Comparison of ENCODE assay signal across 8 cellular contexts in the genomic region with DNA sequence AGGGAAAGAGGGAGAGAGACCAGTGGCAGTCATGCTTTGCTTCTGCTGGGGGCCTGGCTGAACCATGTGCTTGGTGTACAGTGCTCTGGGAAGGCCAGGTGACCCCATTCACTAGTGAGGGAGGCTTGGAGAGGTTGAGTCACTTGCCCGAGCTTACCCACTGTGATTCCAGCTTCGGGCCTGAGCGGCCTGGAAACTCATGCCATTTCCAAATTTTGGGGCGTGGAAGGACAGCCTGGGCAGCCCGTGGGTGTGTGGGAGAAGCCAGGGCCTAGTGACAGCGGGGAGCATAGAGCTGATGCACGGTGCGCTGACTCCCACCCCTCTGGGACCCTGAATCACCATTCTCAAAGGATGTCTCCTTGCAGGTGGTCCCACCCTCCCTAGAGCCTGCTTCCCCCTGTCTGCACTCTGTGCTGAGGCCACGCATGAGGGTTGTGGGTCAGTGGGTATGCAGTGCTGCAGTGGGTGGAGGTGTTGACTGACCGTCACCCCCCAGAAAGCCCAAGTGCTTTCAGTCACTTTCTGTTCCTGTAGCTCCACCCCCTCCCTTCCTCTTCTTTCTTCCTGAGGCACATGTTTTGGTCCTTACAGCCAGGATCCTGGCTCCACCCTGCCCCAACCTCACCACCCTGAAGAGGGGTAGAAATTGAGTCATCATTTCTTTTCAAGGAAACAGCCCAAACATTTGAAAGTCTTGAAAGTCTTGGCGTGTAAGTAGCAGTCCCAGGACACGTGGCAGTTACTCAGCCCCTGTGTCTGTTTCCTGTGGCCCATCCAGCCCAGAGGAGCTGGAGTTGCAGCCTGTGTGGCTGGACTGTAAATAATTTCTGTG. TPM values are rescaled to one million over a fixed set of nuclear protein-coding genes. Genes with fewer than 3 reads are reported as not detected.
A peak's percentile ranks its signal among the peaks of the same experiment; 100 is the strongest.
DNase-seq lines count a peak whose midpoint lies in the region; ATAC-seq, FAIRE-seq and TF ChIP-seq lines count a peak whose summit lies in the region.

No MANE protein-coding gene starts in this region.

- H3K9ac ChIP-seq in K562 (ENCODE audit: insufficient read depth in 1 of 2, low read depth in 2 of 2, low read length in 2 of 2) = peak overlapping the region in 1 of 2 experiments; percentile 37; a peak in 2 of 4 replicates

- TF ChIP-seq POLR2A in K562 (conservative IDR thresholded peaks at IDR 0.05) (no peak), lower leg skin (IDR thresholded peaks at IDR 0.05) (no peak)

- TF ChIP-seq RAD21 in K562 (CRISPR knock-in tag; conservative IDR thresholded peaks at IDR 0.05 in 1 of 2, IDR thresholded peaks at IDR 0.05 in 1 of 2) = no peak

- peaks cover 44% of the 10 kb centered on the region for H3K36me3 ChIP-seq in SJSA1
- H3K36me3 ChIP-seq in K562 (ENCODE audit: control insufficient read depth, insufficient read depth, low read length) = peaks cover 9% of the 10 kb centered on the region; the same call in 2 of the 3 replicates

- H3K79me2 ChIP-seq in K562 (ENCODE audit: control insufficient read depth, insufficient read depth, low read length) = no peaks in the 10 kb centered on the region

- H3K27ac ChIP-seq in SJSA1 (peak overlapping the region; percentile 92), K562 (ENCODE audit: extremely low read depth, low read depth, low read length) (0 out of 3 replicates have a peak overlapping the region, but pooled peaks have one; percentile 7)

- H3K4me3 ChIP-seq in SJSA1 = no peak overlapping the region
- no peak overlapping the region for H3K4me3 ChIP-seq in K562
- H3K4me3 ChIP-seq in lower leg skin (ENCODE audit: low read depth, poor library complexity, severe bottlenecking) = no peak overlapping the region

- no peaks in the 10 kb centered on the region for H3K27me3 ChIP-seq in SJSA1 (replicated peaks)
- H3K27me3 ChIP-seq in K562 (ENCODE audit: control insufficient read depth in 2 of 2, insufficient read depth in 2 of 2, low read length in 2 of 2) = no peaks in the 10 kb centered on the region

- TF ChIP-seq CTCF in K562 (IDR thresholded peaks at IDR 0.05 in 2 of 3, conservative IDR thresholded peaks at IDR 0.05 in 1 of 3; ENCODE audit: insufficient read depth in 2 of 3, low read depth in 1 of 3, low read length in 3 of 3) (no peak), lower leg skin (IDR thresholded peaks at IDR 0.05) (no peak)

- H3K4me1 ChIP-seq in SJSA1 (replicated peaks) (peaks cover 40% of the 10 kb centered on the region), K562 (replicated peaks in 1 of 2; ENCODE audit: control insufficient read depth in 2 of 2, insufficient read depth in 2 of 2, low read length in 2 of 2) (peaks cover 58 to 60% of the 10 kb centered on the region in 2 experiments)

- intact Hi-C loops in Right ventricle myocardium inferior (cut with DNase I) (no loop called here), cardiac septum (cut with DNase I) (no loop called here), K562 (cut with micrococcal nuclease) (no loop called here), lower leg skin (cut with DNase I; ENCODE audit: low total_unique reads) (no loop called here)

- no peak overlapping the region for H3K4me2 ChIP-seq in K562 (ENCODE audit: insufficient read depth, low read length)

- in situ Hi-C loops in K562 (cut with MboI) = no loop called here

- H2AFZ ChIP-seq in K562 (ENCODE audit: low read depth, low read length) = peak overlapping the region; percentile 56; the same call in 1 of the 2 replicates

- CTCF ChIA-PET in K562 (lab: Yijun Ruan, JAX; ENCODE audit: low intra/inter-chr PET ratio) = interaction anchor here (0.5 kb wide), 1 partner anchor 1965 kb away, joined by 3 read pairs; no protein-coding TSS in a partner anchor

- peak; percentile 53 for ATAC-seq in Right ventricle myocardium inferior
- ATAC-seq in HG03064 (IDR thresholded peaks at IDR 0.05; ENCODE audit: low read depth, unreplicated experiment) = peak; percentile 38
- no peak for ATAC-seq in K562

- no peak for TF ChIP-seq EP300 in K562 (IDR thresholded peaks at IDR 0.05; ENCODE audit: low read length)

- H4K20me1 ChIP-seq in K562 (replicated peaks; ENCODE audit: control insufficient read depth, insufficient read depth, low read length) = no peaks in the 10 kb centered on the region

- POLR2A ChIA-PET in K562 (lab: Yijun Ruan, JAX) = interaction anchor here (0.5 to 1.5 kb wide), 5 partner anchors 10 to 337 kb away, joined by 3 to 8 read pairs (median 3); no protein-coding TSS in a partner anchor

- H3K9me3 ChIP-seq in SJSA1 (replicated peaks) (no peaks in the 10 kb centered on the region), K562 (replicated peaks; ENCODE audit: control insufficient read depth, insufficient read depth, low read depth, low read length) (no peaks in the 10 kb centered on the region)

- no TSS peak for BruUV-seq in K562 (replicated peaks; lab: Mats Ljungman, UMichigan)

- 65% methylated on average over 12 of the region's 12 CpGs for WGBS in K562 (ENCODE audit: insufficient coverage, low coverage, missing lambda C conversion rate)
- 32 to 38% methylated on average over 12 of the region's 12 CpGs for WGBS in lower leg skin, 2 donors

- FAIRE-seq in K562 (lab: Jason Lieb, UNC) = peak; percentile 65

- no peaks in the 10 kb centered on the region for H3K9me1 ChIP-seq in K562 (ENCODE audit: control insufficient read depth, insufficient read depth, low read length)

- DNase-seq in Right ventricle myocardium inferior (ENCODE audit: missing footprints) (no peak), cardiac septum (ENCODE audit: low spot score) (no peak), SJSA1 (ENCODE audit: low read depth in 1 of 2, low spot score in 2 of 2) (peak; percentile 91), K562 (ENCODE audit: extremely low read depth in 1 of 4, low spot score in 3 of 4) (peak; percentile 33 to 50 (median 38)), lower leg skin (ENCODE audit: low spot score in 2 of 2) (peak; percentile 84 to 95), HuH-7.5 (ENCODE audit: low spot score) (no peak)
- peak; percentile 27 for DNase-seq in stimulated activated CD8-positive, alpha-beta memory T cell treated with anti-CD3 and anti-CD28 coated beads, Interleukin-7, amount 100 ng/mL, for 24 hours (ENCODE audit: low read depth)

TF ChIP-seq in K562, 482 proteins besides CTCF, POLR2A, EP300 and RAD21 (continues in another document):
- TF ChIP-seq, protein P1, sequence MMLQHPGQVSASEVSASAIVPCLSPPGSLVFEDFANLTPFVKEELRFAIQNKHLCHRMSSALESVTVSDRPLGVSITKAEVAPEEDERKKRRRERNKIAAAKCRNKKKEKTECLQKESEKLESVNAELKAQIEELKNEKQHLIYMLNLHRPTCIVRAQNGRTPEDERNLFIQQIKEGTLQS (IDR thresholded peaks at IDR 0.05) = peak; percentile 67
- TF ChIP-seq, protein P1 (CRISPR knock-in tag; conservative IDR thresholded peaks at IDR 0.05) = no peak
- 0 out of 2 replicates have a peak, but pooled peaks have one; percentile 23 for TF ChIP-seq RAD51 (IDR thresholded peaks at IDR 0.05; ENCODE audit: borderline replicate concordance, low read depth)
- TF ChIP-seq JUND (IDR thresholded peaks at IDR 0.05; ENCODE audit: borderline replicate concordance, low read depth, low read length) = peak; percentile 53; the same call in 1 of the 2 replicates
- TF ChIP-seq JUND (tag; IDR thresholded peaks at IDR 0.05; ENCODE audit: borderline replicate concordance, low read depth, low read length) = no peak
- TF ChIP-seq JUN (IDR thresholded peaks at IDR 0.05; ENCODE audit: borderline replicate concordance, low read depth, low read length) = peak; percentile 43; the same call in 1 of the 2 replicates
- no peak for TF ChIP-seq JUN (CRISPR knock-in tag; IDR thresholded peaks at IDR 0.05; ENCODE audit: borderline replicate concordance)
- TF ChIP-seq, protein P2, sequence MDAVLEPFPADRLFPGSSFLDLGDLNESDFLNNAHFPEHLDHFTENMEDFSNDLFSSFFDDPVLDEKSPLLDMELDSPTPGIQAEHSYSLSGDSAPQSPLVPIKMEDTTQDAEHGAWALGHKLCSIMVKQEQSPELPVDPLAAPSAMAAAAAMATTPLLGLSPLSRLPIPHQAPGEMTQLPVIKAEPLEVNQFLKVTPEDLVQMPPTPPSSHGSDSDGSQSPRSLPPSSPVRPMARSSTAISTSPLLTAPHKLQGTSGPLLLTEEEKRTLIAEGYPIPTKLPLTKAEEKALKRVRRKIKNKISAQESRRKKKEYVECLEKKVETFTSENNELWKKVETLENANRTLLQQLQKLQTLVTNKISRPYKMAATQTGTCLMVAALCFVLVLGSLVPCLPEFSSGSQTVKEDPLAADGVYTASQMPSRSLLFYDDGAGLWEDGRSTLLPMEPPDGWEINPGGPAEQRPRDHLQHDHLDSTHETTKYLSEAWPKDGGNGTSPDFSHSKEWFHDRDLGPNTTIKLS (IDR thresholded peaks at IDR 0.05; ENCODE audit: borderline replicate concordance, low read depth) = peak; percentile 35; the same call in 1 of the 2 replicates

RNA-seq across cellular contexts. Expression of a gene that starts 43.8 kb away (rescaled TPM):
- total RNA-seq in Right ventricle myocardium inferior = 9.8 TPM
- 7.4 TPM for total RNA-seq in cardiac septum
- 12.0 and 12.2 TPM in 2 replicates for total RNA-seq in SJSA1 (2014; rRNA removed; shearing (Covaris generic))
- 30.2 and 61.4 TPM in 2 replicates for total RNA-seq in K562 (2011; cell fraction: chromatin; rRNA removed; ENCODE audit: low replicate concordance)
- 25.0 and 33.5 TPM in 2 replicates for total RNA-seq in K562 (2011; cell fraction: nucleolus; rRNA removed)
- total RNA-seq in K562 (2011; cell fraction: nucleoplasm; rRNA removed) = 22.7 and 28.2 TPM in 2 replicates
- total RNA-seq in K562 (2014; rRNA removed) = 9.3 and 10.9 TPM in 2 replicates
- 4.2 and 4.8 TPM in 2 replicates for total RNA-seq in K562 (2014; rRNA removed; fragmentation: Illumina TruSeq; extraction: Trizol)
- total RNA-seq in K562 (2015; rRNA removed; fragmentation: Illumina TruSeq; extraction: Trizol) = 5.8 and 5.9 TPM in 2 replicates
- total RNA-seq in K562 (2021) = 14.5 and 15.0 TPM in 2 replicates
- 7.1 and 9.3 TPM in 2 replicates for polyA plus RNA-seq in K562 (2011; rRNA removed)
- 5.9 and 9.1 TPM in 2 replicates for polyA plus RNA-seq in K562 (2011; cell fraction: cytosol; rRNA removed)
- polyA plus RNA-seq in K562 (2011; cell fraction: nucleus; rRNA removed) = 26.0 and 36.1 TPM in 2 replicates
- polyA plus RNA-seq in K562 (2012) = 10.1 and 12.3 TPM in 2 replicates
- polyA plus RNA-seq in K562 (2014; fragmentation: Illumina TruSeq; extraction: Trizol) = 7.7 and 8.8 TPM in 2 replicates
- under 1 TPM; 0.68 to 0.70 TPM for polyA plus RNA-seq in K562 (2014; fragmentation: Nextera tagmentation; extraction: Ambion mirVana)
- 6.8 and 7.7 TPM in 2 replicates for polyA plus RNA-seq in K562 (2014; rRNA removed)
- polyA minus RNA-seq in K562 (2011; rRNA and poly(A)+ RNA removed) = 7.8 and 7.9 TPM in 2 replicates
- 5.4 and 8.4 TPM in 2 replicates for polyA minus RNA-seq in K562 (2011; cell fraction: cytosol; rRNA and poly(A)+ RNA removed)
- polyA minus RNA-seq in K562 (2011; cell fraction: nucleus; rRNA and poly(A)+ RNA removed) = 16.6 and 18.9 TPM in 2 replicates
- total RNA-seq in lower leg skin = 10 to 100 TPM; 42.3 to 54.9 (median 43.4) TPM

Comparison
In these comparisons a context has a peak if more than half of its experiments do, and no peak if none do; other contexts are left out.
1. DNase-seq: peak in SJSA1 (2 of 2), K562 (4 of 4), lower leg skin (2 of 2) and stimulated activated CD8-positive, alpha-beta memory T cell treated with anti-CD3 and anti-CD28 coated beads, Interleukin-7, amount 100 ng/mL, for 24 hours (single experiment); none in Right ventricle myocardium inferior (single experiment), cardiac septum (single experiment) and HuH-7.5 (single experiment).